In genomic region chr19:56314584-56315075, GRCh38 we compare ENCODE assay signal across 8 cellular contexts. TPM values are rescaled to one million over a fixed set of nuclear protein-coding genes. Genes with fewer than 3 reads are reported as not detected.
A peak's percentile ranks its signal among the peaks of the same experiment; 100 is the strongest.
DNase-seq lines count a peak whose midpoint lies in the region; ATAC-seq and TF ChIP-seq lines count a peak whose summit lies in the region.

Gene ZSCAN5A (minus strand): TSS chr19:56314839. CDS start chr19:56225046, 89,793 bp downstream.

- H3K9me2 ChIP-seq in Loucy (replicated peaks; ENCODE audit: low read depth, low read length), result no peaks in the 10 kb centered on the region

- H3F3A ChIP-seq in Loucy (ENCODE audit: low read depth), result no peaks in the 10 kb centered on the region

- peak within 1 kb of the TSS; percentile 71 for H3K27ac ChIP-seq in RWPE2 (ENCODE audit: poor library complexity, severe bottlenecking)

- no peaks in the 10 kb centered on the region for H3K9me3 ChIP-seq in Loucy (ENCODE audit: insufficient read depth, low read depth, low read length)
- H3K9me3 ChIP-seq in RWPE2 (ENCODE audit: severe bottlenecking), result no peaks in the 10 kb centered on the region

- DNase-seq in ELR (ENCODE audit: low read depth), result peak; percentile 94
- DNase-seq in H7, result peak; percentile 98
- peak; percentile 95 for DNase-seq in RWPE2 (ENCODE audit: low spot score)
- peak; percentile 94 for DNase-seq in activated T-helper 2 cell treated with anti-CD3 and anti-CD28 coated beads, Interferon-gamma antibody, Interleukin-2, Interleukin-4, amounts not matched to agents 10 μg/mL and 5 μg/mL and 100 μg/mL, durations not matched to agents 14 hours and 24 hours and 36 hours (ENCODE audit: low spot score)
- peak; percentile 92 for DNase-seq in fibroblast of mammary gland (ENCODE audit: low read depth)
- DNase-seq in naive thymus-derived CD8-positive, alpha-beta T cell, result peak; percentile 94 to 100 (median 96)
- peak; percentile 94 for DNase-seq in stimulated activated naive B cell treated with anti-CD40 and anti-IgM and Interleukin-4, amounts not matched to agents 10 μg/mL and 1 μg/mL and 100 μg/mL, for 72 hours

- H3K9ac ChIP-seq in Loucy (ENCODE audit: low read depth, low read length, poor library complexity, severe bottlenecking), result peak within 1 kb of the TSS; percentile 80

- H3K4me1 Mint-ChIP-seq in activated T-helper 2 cell treated with anti-CD3 and anti-CD28 coated beads, Interferon-gamma antibody, Interleukin-2, Interleukin-4, amounts not matched to agents 10 μg/mL and 5 μg/mL and 100 μg/mL, durations not matched to agents 14 hours and 24 hours and 36 hours (ENCODE audit: low read depth), result peaks cover 14% of the 10 kb centered on the region
- peaks cover 8 to 32% (median 28%) of the 10 kb centered on the region in 4 donors for H3K4me1 Mint-ChIP-seq in naive thymus-derived CD8-positive, alpha-beta T cell
- peaks cover 13 to 34% of the 10 kb centered on the region in 2 donors for H3K4me1 Mint-ChIP-seq in stimulated activated naive B cell treated with anti-CD40 and anti-IgM and Interleukin-4, amounts not matched to agents 10 μg/mL and 1 μg/mL and 100 μg/mL, for 72 hours

- peaks cover 4% of the 10 kb centered on the region for H3K9me3 Mint-ChIP-seq in activated T-helper 2 cell treated with anti-CD3 and anti-CD28 coated beads, Interferon-gamma antibody, Interleukin-2, Interleukin-4, amounts not matched to agents 10 μg/mL and 5 μg/mL and 100 μg/mL, durations not matched to agents 14 hours and 24 hours and 36 hours
- H3K9me3 Mint-ChIP-seq in naive thymus-derived CD8-positive, alpha-beta T cell, result no peaks in the 10 kb centered on the region
- H3K9me3 Mint-ChIP-seq in stimulated activated naive B cell treated with anti-CD40 and anti-IgM and Interleukin-4, amounts not matched to agents 10 μg/mL and 1 μg/mL and 100 μg/mL, for 72 hours, result peaks cover 0 to 4% of the 10 kb centered on the region in 2 donors

- H3K4me2 ChIP-seq in Loucy (ENCODE audit: low read depth, low read length, poor library complexity, severe bottlenecking), result peak within 1 kb of the TSS; percentile 91

- peaks cover 29% of the 10 kb centered on the region for H3K4me1 ChIP-seq in Loucy (ENCODE audit: insufficient read depth, low read length, poor library complexity, severe bottlenecking)
- peaks cover 3% of the 10 kb centered on the region for H3K4me1 ChIP-seq in RWPE2 (ENCODE audit: insufficient read depth, poor library complexity, severe bottlenecking)

- peak within 1 kb of the TSS; percentile 99 for H3K27ac Mint-ChIP-seq in activated T-helper 2 cell treated with anti-CD3 and anti-CD28 coated beads, Interferon-gamma antibody, Interleukin-2, Interleukin-4, amounts not matched to agents 10 μg/mL and 5 μg/mL and 100 μg/mL, durations not matched to agents 14 hours and 24 hours and 36 hours
- H3K27ac Mint-ChIP-seq in naive thymus-derived CD8-positive, alpha-beta T cell, result peak within 1 kb of the TSS; percentile 98 to 99 (median 99)
- H3K27ac Mint-ChIP-seq in stimulated activated naive B cell treated with anti-CD40 and anti-IgM and Interleukin-4, amounts not matched to agents 10 μg/mL and 1 μg/mL and 100 μg/mL, for 72 hours, result peak within 1 kb of the TSS; percentile 99

- H3K27me3 Mint-ChIP-seq in activated T-helper 2 cell treated with anti-CD3 and anti-CD28 coated beads, Interferon-gamma antibody, Interleukin-2, Interleukin-4, amounts not matched to agents 10 μg/mL and 5 μg/mL and 100 μg/mL, durations not matched to agents 14 hours and 24 hours and 36 hours (ENCODE audit: low read depth), result no peaks in the 10 kb centered on the region
- H3K27me3 Mint-ChIP-seq in naive thymus-derived CD8-positive, alpha-beta T cell, result no peaks in the 10 kb centered on the region
- no peaks in the 10 kb centered on the region for H3K27me3 Mint-ChIP-seq in stimulated activated naive B cell treated with anti-CD40 and anti-IgM and Interleukin-4, amounts not matched to agents 10 μg/mL and 1 μg/mL and 100 μg/mL, for 72 hours

- TF ChIP-seq CTCF in Loucy (conservative IDR thresholded peaks at IDR 0.05; ENCODE audit: low read length), result no peak
- TF ChIP-seq CTCF in RWPE2 (IDR thresholded peaks at IDR 0.05; ENCODE audit: poor library complexity, severe bottlenecking), result no peak
- no peak for TF ChIP-seq CTCF in fibroblast of mammary gland (conservative IDR thresholded peaks at IDR 0.05; ENCODE audit: control insufficient read depth, insufficient read depth, low read depth, low read length)

- peak within 1 kb of the TSS; percentile 88 for H2AFZ ChIP-seq in Loucy (ENCODE audit: low read length)

- peak within 1 kb of the TSS; percentile 93 for H3K4me3 Mint-ChIP-seq in activated T-helper 2 cell treated with anti-CD3 and anti-CD28 coated beads, Interferon-gamma antibody, Interleukin-2, Interleukin-4, amounts not matched to agents 10 μg/mL and 5 μg/mL and 100 μg/mL, durations not matched to agents 14 hours and 24 hours and 36 hours (ENCODE audit: low read depth)
- peak within 1 kb of the TSS; percentile 87 to 99 (median 95) for H3K4me3 Mint-ChIP-seq in naive thymus-derived CD8-positive, alpha-beta T cell
- peak within 1 kb of the TSS; percentile 93 to 94 for H3K4me3 Mint-ChIP-seq in stimulated activated naive B cell treated with anti-CD40 and anti-IgM and Interleukin-4, amounts not matched to agents 10 μg/mL and 1 μg/mL and 100 μg/mL, for 72 hours

- POLR2A ChIA-PET in naive thymus-derived CD8-positive, alpha-beta T cell (lab: Charles Lee), result interaction anchor here (0.6 to 2.4 kb wide), 9 partner anchors 54 to 926 kb away, joined by 3 to 21 read pairs (median 3); partner anchors contain the start of genes U2AF2, ZFP28, ZNF444 and ZNF582

- H3K4me3 ChIP-seq in H7 (ENCODE audit: insufficient read depth, low read depth, low read length), result peak within 1 kb of the TSS; percentile 87
- peak within 1 kb of the TSS; percentile 86 for H3K4me3 ChIP-seq in Loucy (ENCODE audit: low read length, poor library complexity, severe bottlenecking)
- peak within 1 kb of the TSS; percentile 88 for H3K4me3 ChIP-seq in RWPE2 (ENCODE audit: severe bottlenecking)
- H3K4me3 ChIP-seq in fibroblast of mammary gland (ENCODE audit: control insufficient read depth, low read depth, low read length), result peak within 1 kb of the TSS; percentile 86

- intact Hi-C loops in activated T-helper 2 cell treated with anti-CD3 and anti-CD28 coated beads, Interferon-gamma antibody, Interleukin-2, Interleukin-4, amounts not matched to agents 10 μg/mL and 5 μg/mL and 100 μg/mL, durations not matched to agents 14 hours and 24 hours and 36 hours (cut with micrococcal nuclease), result loop anchor here (1.0 to 10.0 kb wide), 4 partner anchors 90 to 660 kb away; partner anchors contain the start of genes U2AF2, ZNF583 and ZNF787

- H3K36me3 Mint-ChIP-seq in activated T-helper 2 cell treated with anti-CD3 and anti-CD28 coated beads, Interferon-gamma antibody, Interleukin-2, Interleukin-4, amounts not matched to agents 10 μg/mL and 5 μg/mL and 100 μg/mL, durations not matched to agents 14 hours and 24 hours and 36 hours (ENCODE audit: low read depth), result peaks cover 21% of the 10 kb centered on the region
- peaks cover 0 to 10% (median 9%) of the 10 kb centered on the region in 3 donors for H3K36me3 Mint-ChIP-seq in naive thymus-derived CD8-positive, alpha-beta T cell
- peaks cover 10 to 22% of the 10 kb centered on the region in 2 donors for H3K36me3 Mint-ChIP-seq in stimulated activated naive B cell treated with anti-CD40 and anti-IgM and Interleukin-4, amounts not matched to agents 10 μg/mL and 1 μg/mL and 100 μg/mL, for 72 hours

- no peaks in the 10 kb centered on the region for H4K20me1 ChIP-seq in Loucy (ENCODE audit: insufficient read depth, low read length, poor library complexity, severe bottlenecking)

- H3K36me3 ChIP-seq in H7 (replicated peaks; ENCODE audit: control insufficient read depth, insufficient read depth, low read length) (no peaks in the 10 kb centered on the region), Loucy (ENCODE audit: insufficient read depth, low read length) (no peaks in the 10 kb centered on the region), RWPE2 (ENCODE audit: low read depth) (peaks cover 15% of the 10 kb centered on the region)

- H3K27me3 ChIP-seq in H7 (ENCODE audit: control insufficient read depth, insufficient read depth, low read length) (no peaks in the 10 kb centered on the region), Loucy (ENCODE audit: insufficient read depth, low read length, poor library complexity, severe bottlenecking) (no peaks in the 10 kb centered on the region), RWPE2 (ENCODE audit: insufficient read depth, poor library complexity, severe bottlenecking) (no peaks in the 10 kb centered on the region)

- peak; percentile 76 for ATAC-seq in RWPE2 (ENCODE audit: low read depth)
- peak; percentile 81 to 82 for ATAC-seq in naive thymus-derived CD8-positive, alpha-beta T cell
- ATAC-seq in stimulated activated naive B cell treated with anti-CD40 and anti-IgM and Interleukin-4, amounts not matched to agents 10 μg/mL and 1 μg/mL and 100 μg/mL, for 72 hours (replicated peaks), result peak; percentile 83 to 84

- 0 out of 2 replicates have a peak, but pooled peaks cover 7% of the 10 kb centered on the region for H3K79me2 ChIP-seq in Loucy (ENCODE audit: insufficient read depth, low read length)

RNA-seq across cellular contexts. Expression of gene ZSCAN5A, which starts in this region (rescaled TPM):
- total RNA-seq in H7 (2014; rRNA removed; shearing (Covaris generic)), result 6.0 and 12.9 TPM in 2 replicates
- 9.1 and 10.3 TPM in 2 replicates for total RNA-seq in activated T-helper 2 cell treated with anti-CD3 and anti-CD28 coated beads, Interferon-gamma antibody, Interleukin-2, Interleukin-4, amounts not matched to agents 10 μg/mL and 5 μg/mL and 100 μg/mL, durations not matched to agents 14 hours and 24 hours and 36 hours
- 10 to 100 TPM; 12.3 to 12.4 TPM for total RNA-seq in naive thymus-derived CD8-positive, alpha-beta T cell
- polyA plus RNA-seq in naive thymus-derived CD8-positive, alpha-beta T cell, result 1 to 10 TPM; 7.4 to 8.9 (median 7.4) TPM

Comparison
In these comparisons a context has a peak if more than half of its experiments do, and no peak if none do; other contexts are left out.
1. Peak in every context shown above with its lines: DNase-seq, ATAC-seq, H3K4me3 ChIP-seq and H3K27ac ChIP-seq.